ENCODE assay signal across 9 cellular contexts in the genomic region with DNA sequence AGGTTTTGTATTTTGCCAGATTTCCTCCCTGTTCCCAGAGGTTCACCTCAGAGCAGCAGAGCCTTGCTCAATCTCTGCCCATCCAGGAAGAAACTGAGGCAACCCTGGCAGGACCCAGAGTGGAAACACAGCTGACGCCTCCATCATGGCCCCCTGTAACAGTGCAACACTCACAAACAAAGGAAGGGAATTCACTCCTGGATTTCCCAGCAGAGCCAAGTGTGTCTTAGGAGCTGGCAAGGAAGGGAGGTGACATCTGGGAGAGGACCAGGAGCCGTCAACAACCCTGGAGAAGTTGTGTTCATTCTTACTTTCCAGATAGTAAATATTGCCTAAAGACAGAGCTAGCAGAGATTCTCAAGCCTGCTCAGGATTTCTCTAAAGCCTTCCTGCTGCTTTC.
DNase-seq lines count a peak whose midpoint lies in the region; ATAC-seq and TF ChIP-seq lines count a peak whose summit lies in the region.
"Had no signal": no experiment of that assay in that cellular context is flagged by ENCODE, and none has a peak within 500 bp of the region (broad histone marks: within the 10 kb centered on the region; RNA-seq: fewer than 3 reads in every experiment).

No MANE protein-coding gene starts in this region.

- peak overlapping the region; percentile 97 for H3K27ac Mint-ChIP-seq in activated CD4-positive, alpha-beta T cell treated with anti-CD3 and anti-CD28 coated beads, Interleukin-2, amount 10 ng/mL, durations not matched to agents 24 days and 14 days

- H3K4me3 ChIP-seq in adipocyte (ENCODE audit: low read length) = peak overlapping the region; percentile 33
- H3K4me3 ChIP-seq in lung = no peak overlapping the region
- H3K4me3 ChIP-seq in thoracic aorta = no peak overlapping the region

- peak overlapping the region; percentile 88 for H3K9ac ChIP-seq in adipocyte (ENCODE audit: low read length)

- H3K27me3 ChIP-seq in adipocyte (replicated peaks; ENCODE audit: control insufficient read depth, insufficient read depth, low read length) (no peaks in the 10 kb centered on the region), lung (ENCODE audit: control insufficient read depth, insufficient read depth) (no peaks in the 10 kb centered on the region), thoracic aorta (replicated peaks; ENCODE audit: insufficient read depth) (no peaks in the 10 kb centered on the region)

- no peak for DNase-seq in activated CD4-positive, alpha-beta T cell treated with anti-CD3 and anti-CD28 coated beads, Interleukin-2, amount 10 ng/mL, durations not matched to agents 24 days and 14 days
- no peak for DNase-seq in activated CD4-positive, alpha-beta T cell treated with anti-CD3 and anti-CD28 coated beads for 1 hour
- DNase-seq in adipocyte (ENCODE audit: low read depth) = no peak
- DNase-seq in lung (ENCODE audit: low spot score) = no peak
- DNase-seq in thoracic aorta (ENCODE audit: low spot score) = no peak
- no peak for DNase-seq in activated CD4-positive, CD25-positive, alpha-beta regulatory T cell treated with anti-CD3 and anti-CD28 coated beads, Interleukin-2, amount 50 U/mL, for 72 hours
- DNase-seq: posterior cingulate gyrus had no signal

- peaks cover 62% of the 10 kb centered on the region for H3K4me1 Mint-ChIP-seq in activated CD4-positive, alpha-beta T cell treated with anti-CD3 and anti-CD28 coated beads, Interleukin-2, amount 10 ng/mL, durations not matched to agents 24 days and 14 days

- peak overlapping the region; percentile 40 for H3K4me3 Mint-ChIP-seq in activated CD4-positive, alpha-beta T cell treated with anti-CD3 and anti-CD28 coated beads, Interleukin-2, amount 10 ng/mL, durations not matched to agents 24 days and 14 days

- ATAC-seq in lung (ENCODE audit: insufficient read depth, low FRiP score) (no peak), thoracic aorta (ENCODE audit: insufficient number of reproducible peaks, low FRiP score, low read depth) (no peak), GM19351 (IDR thresholded peaks at IDR 0.05; ENCODE audit: unreplicated experiment) (no peak), GM21737 (IDR thresholded peaks at IDR 0.05; ENCODE audit: unreplicated experiment) (no peak)

- 50 to 58% methylated on average over 2 of the region's 2 CpGs for WGBS in lung, 2 donors

- H3K27me3 Mint-ChIP-seq in activated CD4-positive, alpha-beta T cell treated with anti-CD3 and anti-CD28 coated beads, Interleukin-2, amount 10 ng/mL, durations not matched to agents 24 days and 14 days = no peaks in the 10 kb centered on the region

- intact Hi-C loops in activated CD4-positive, alpha-beta T cell treated with anti-CD3 and anti-CD28 coated beads, Interleukin-2, amount 10 ng/mL, durations not matched to agents 24 days and 14 days (cut with micrococcal nuclease) = no loop called here

- H3K27ac ChIP-seq in lung (ENCODE audit: low read depth in 1 of 2, low read length in 1 of 2) (peak overlapping the region; percentile 62 to 98), thoracic aorta (peak overlapping the region; percentile 93 to 96)

- H3K4me1 ChIP-seq in adipocyte (ENCODE audit: control insufficient read depth, insufficient read depth, low read length) (peaks cover 62% of the 10 kb centered on the region), lung (ENCODE audit: control insufficient read depth in 2 of 2, insufficient read depth in 2 of 2, low read length in 2 of 2) (peaks cover 8 to 19% of the 10 kb centered on the region in 2 donors), thoracic aorta (ENCODE audit: control insufficient read depth in 1 of 2, low read depth in 2 of 2) (peaks cover 41 to 70% of the 10 kb centered on the region in 2 donors)

- no peak for TF ChIP-seq CTCF in lung (IDR thresholded peaks at IDR 0.05; ENCODE audit: control extremely low read depth, extremely low read depth)
- TF ChIP-seq CTCF in thoracic aorta (IDR thresholded peaks at IDR 0.05) = no peak

- H3K9me3 Mint-ChIP-seq in activated CD4-positive, alpha-beta T cell treated with anti-CD3 and anti-CD28 coated beads, Interleukin-2, amount 10 ng/mL, durations not matched to agents 24 days and 14 days = no peaks in the 10 kb centered on the region

- H3K36me3 ChIP-seq in adipocyte (ENCODE audit: control insufficient read depth, insufficient read depth, low read length, severe bottlenecking) (no peaks in the 10 kb centered on the region), lung (ENCODE audit: control insufficient read depth in 2 of 2, insufficient read depth in 2 of 2, low read length in 2 of 2) (no peaks in the 10 kb centered on the region), thoracic aorta (no peaks in the 10 kb centered on the region)

- H3K36me3 Mint-ChIP-seq in activated CD4-positive, alpha-beta T cell treated with anti-CD3 and anti-CD28 coated beads, Interleukin-2, amount 10 ng/mL, durations not matched to agents 24 days and 14 days (ENCODE audit: low read depth) = no peaks in the 10 kb centered on the region

- H3K9me3 ChIP-seq in adipocyte (ENCODE audit: control insufficient read depth, low read length) (no peaks in the 10 kb centered on the region), lung (ENCODE audit: control insufficient read depth in 2 of 2, insufficient read depth in 1 of 2, low read length in 1 of 2) (no peaks in the 10 kb centered on the region), thoracic aorta (no peaks in the 10 kb centered on the region)
